In the genomic region with DNA sequence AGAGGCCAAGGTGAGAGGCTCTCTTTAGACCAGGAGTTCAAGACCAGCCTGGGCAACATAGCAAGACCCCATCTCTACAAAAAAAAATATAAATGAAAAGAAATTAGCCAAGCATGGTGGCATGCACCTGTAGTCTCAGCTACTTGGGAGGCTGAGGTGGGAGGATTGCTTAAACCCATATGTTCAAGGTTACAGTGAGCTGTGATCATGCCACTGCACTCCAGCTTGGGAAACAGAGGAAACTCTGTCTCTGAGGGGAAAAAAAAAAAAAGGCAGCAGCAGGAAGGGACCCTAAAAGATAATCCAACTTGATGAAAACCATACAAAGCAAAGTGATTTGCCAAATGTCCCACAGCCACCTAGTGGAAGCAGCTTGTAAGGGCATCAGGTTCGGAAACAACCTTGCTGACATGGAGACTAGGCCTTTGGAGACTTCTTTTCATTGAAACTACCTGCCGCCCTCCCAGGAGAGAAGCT, we compare ENCODE assay signal across 8 cellular contexts.
DNase-seq lines count a peak whose midpoint lies in the region; ATAC-seq lines count a peak whose summit lies in the region.

No MANE protein-coding gene starts in this region.

- DNase-seq in NOMO-1 (lab: John Stamatoyannopoulos, UW; ENCODE audit: unreplicated experiment in 2 of 2) (peak; percentile 8 to 27), NOMO-1 treated with dmso at 0.1 percent for 144 hours (lab: John Stamatoyannopoulos, UW; ENCODE audit: unreplicated experiment) (no peak), SKM-1 (lab: John Stamatoyannopoulos, UW; ENCODE audit: unreplicated experiment) (peak; percentile 27), amniotic epithelial cell (ENCODE audit: low read depth) (peak; percentile 64), iris pigment epithelial cell (ENCODE audit: low read depth) (peak; percentile 74)
- DNase-seq in stimulated activated CD4-positive, alpha-beta T cell treated with anti-CD3 and anti-CD28 coated beads, TNF-alpha, amount 100 ng/mL, for 48 hours (ENCODE audit: low read depth in 3 of 3) = peak in 2 of 3 donors; percentile 16 to 24

- ATAC-seq in HG03439 (IDR thresholded peaks at IDR 0.05; ENCODE audit: unreplicated experiment) (peak; percentile 44), GM19452 (IDR thresholded peaks at IDR 0.05; ENCODE audit: unreplicated experiment) (no peak)
